Comparison of ENCODE assay signal across 7 cellular contexts in genomic region chr2:208399201-208399600, GRCh38. TPM values are rescaled to one million over a fixed set of nuclear protein-coding genes. Genes with fewer than 3 reads are reported as not detected.
"Had no signal": no experiment of that assay in that cellular context is flagged by ENCODE, and none has a peak within 500 bp of the region (broad histone marks: within the 10 kb centered on the region; RNA-seq: fewer than 3 reads in every experiment).

No MANE protein-coding gene starts in this region.

- H2AFZ ChIP-seq: GM23338 had no signal

- H3K27ac Mint-ChIP-seq: GM23338, H9, IgD-negative memory B cell had no signal

- H3K27ac ChIP-seq: HL-60 had no signal

- H3K36me3 Mint-ChIP-seq: IgD-negative memory B cell had no signal

- H3K4me2 ChIP-seq: GM23338 had no signal

- ATAC-seq: GM23338, HepG2 had no signal

- DNase-seq: H9, HCEC 1CT had no signal

- H3K4me3 Mint-ChIP-seq: GM23338, H9, IgD-negative memory B cell had no signal

- H3K4me1 Mint-ChIP-seq: GM23338, H9, IgD-negative memory B cell had no signal

- H3K4me3 ChIP-seq: GM23338 had no signal

RNA-seq across cellular contexts. Expression of gene PTH2R, which starts 7.4 kb away (rescaled TPM):
- total RNA-seq: HT1080 had no signal
- polyA plus RNA-seq: HepG2 had no signal
